Comparison of ENCODE assay signal across 26 cellular contexts in genomic region chr5:80503641-80504040, GRCh38. TPM values are rescaled to one million over a fixed set of nuclear protein-coding genes. Genes with fewer than 3 reads are reported as not detected.
DNase-seq lines count a peak whose midpoint lies in the region; ATAC-seq, FAIRE-seq and TF ChIP-seq lines count a peak whose summit lies in the region.
"Had no signal": no experiment of that assay in that cellular context is flagged by ENCODE, and none has a peak within 500 bp of the region (broad histone marks: within the 10 kb centered on the region; RNA-seq: fewer than 3 reads in every experiment).

No MANE protein-coding gene starts in this region.

- intact Hi-C loops in lower lobe of right lung (cut with DNase I), result no loop called here

- peak overlapping the region in 9 of 11 experiments; percentile 0 to 56 (median 45); a peak in 16 of 22 replicates for H3K27ac ChIP-seq in BLaER1 treated with 17β-estradiol and CSF1 and Interleukin-3, amounts not matched to agents 10 nM and 100 nM
- peak overlapping the region; percentile 45 for H3K27ac ChIP-seq in KOPT-K1 (ENCODE audit: low read depth, low read length, poor library complexity, severe bottlenecking)
- H3K27ac ChIP-seq in lower lobe of right lung, result no peak overlapping the region
- H3K27ac ChIP-seq: colonic mucosa, foreskin keratinocyte had no signal

- H3K4me3 ChIP-seq in BLaER1 treated with 17β-estradiol and CSF1 and Interleukin-3, amounts not matched to agents 10 nM and 100 nM, result peak overlapping the region in 1 of 10 experiments; percentile 13; a peak in 3 of 20 replicates
- H3K4me3 ChIP-seq in lower lobe of right lung, result no peak overlapping the region
- H3K4me3 ChIP-seq: colonic mucosa, K562 had no signal

- no peaks in the 10 kb centered on the region for H3K27me3 ChIP-seq in BLaER1 treated with 17β-estradiol and CSF1 and Interleukin-3, amounts not matched to agents 10 nM and 100 nM
- H3K27me3 ChIP-seq in lower lobe of right lung (ENCODE audit: low read depth), result no peaks in the 10 kb centered on the region
- H3K27me3 ChIP-seq: colonic mucosa, foreskin keratinocyte had no signal

- H3K9ac ChIP-seq in BLaER1 treated with 17β-estradiol and CSF1 and Interleukin-3, amounts not matched to agents 10 nM and 100 nM, result peak overlapping the region in 2 of 11 experiments; percentile 2 to 38; a peak in 3 of 22 replicates

- TF ChIP-seq POLR2A in H54 (IDR thresholded peaks at IDR 0.05; ENCODE audit: low read depth, low read length), result no peak

- FAIRE-seq in H54 (lab: Jason Lieb, UNC), result no peak
- FAIRE-seq: A204.1, bronchial epithelial cell, K562 had no signal

- no peaks in the 10 kb centered on the region for H4K20me1 ChIP-seq in BLaER1 treated with 17β-estradiol and CSF1 and Interleukin-3, amounts not matched to agents 10 nM and 100 nM

- peaks cover 0 to 11% (median 0%) of the 10 kb centered on the region in 11 experiments; a peak in 1 of 22 replicates for H3K36me3 ChIP-seq in BLaER1 treated with 17β-estradiol and CSF1 and Interleukin-3, amounts not matched to agents 10 nM and 100 nM
- H3K36me3 ChIP-seq in KOPT-K1 (ENCODE audit: insufficient read depth, low read length) (no peaks in the 10 kb centered on the region), lower lobe of right lung (no peaks in the 10 kb centered on the region)
- H3K36me3 ChIP-seq: colonic mucosa had no signal

- H3K4me1 ChIP-seq in BLaER1 treated with 17β-estradiol and CSF1 and Interleukin-3, amounts not matched to agents 10 nM and 100 nM, result peaks cover 19 to 27% (median 26%) of the 10 kb centered on the region in 10 experiments
- H3K4me1 ChIP-seq in lower lobe of right lung, result no peaks in the 10 kb centered on the region
- H3K4me1 ChIP-seq: colonic mucosa had no signal

- ATAC-seq in lower lobe of right lung (peak; percentile 71 to 84), HG03196 (IDR thresholded peaks at IDR 0.05; ENCODE audit: unreplicated experiment) (no peak), HG02610 (IDR thresholded peaks at IDR 0.05; ENCODE audit: unreplicated experiment) (no peak)
- ATAC-seq: activated T-cell treated with anti-CD3 and anti-CD28 coated beads, Interleukin-2, amount 50 U/mL, for 4 hours; effector memory CD8-positive, alpha-beta T cell; foreskin keratinocyte; K562 had no signal

- H3K9me3 ChIP-seq in BLaER1 treated with 17β-estradiol and CSF1 and Interleukin-3, amounts not matched to agents 10 nM and 100 nM (replicated peaks in 1 of 11), result peaks cover 0 to 19% (median 7%) of the 10 kb centered on the region in 11 experiments; a peak in 9 of 22 replicates
- H3K9me3 ChIP-seq in KOPT-K1 (ENCODE audit: insufficient read depth, low read length, poor library complexity, severe bottlenecking), result no peaks in the 10 kb centered on the region
- H3K9me3 ChIP-seq in lower lobe of right lung, result no peaks in the 10 kb centered on the region
- H3K9me3 ChIP-seq: colonic mucosa had no signal

- peak overlapping the region; percentile 40 to 78 (median 71) for H3K4me2 ChIP-seq in BLaER1 treated with 17β-estradiol and CSF1 and Interleukin-3, amounts not matched to agents 10 nM and 100 nM

- no peak for TF ChIP-seq CTCF in lower lobe of right lung (IDR thresholded peaks at IDR 0.05)

- DNase-seq in OCI-M1 (lab: John Stamatoyannopoulos, UW) (peak; percentile 32), lower lobe of right lung (peak; percentile 60), HK-2 (ENCODE audit: unreplicated experiment) (no peak), H54 (ENCODE audit: insufficient read length, low spot score) (no peak)
- DNase-seq: activated CD4-positive, alpha-beta T cell treated with anti-CD3 and anti-CD28 coated beads for 4 hours; activated naive CD4-positive, alpha-beta T cell; activated T-cell treated with anti-CD3 and anti-CD28 coated beads, Interleukin-2, amount 50 U/mL, for 4 hours; colonic mucosa; COR-L47; effector memory CD8-positive, alpha-beta T cell; foreskin keratinocyte; left cardiac atrium; mesendoderm; NCI-H1092 treated with DMSO at 0.1 percent for 48 hours; NCI-H187 treated with DMSO at 0.1 percent for 48 hours; NCI-H526 treated with DMSO at 0.1 percent for 48 hours; nucleus accumbens; substantia nigra; T-helper 1 cell had no signal

RNA-seq across cellular contexts. Expression of gene FAM151B, which starts 15.7 kb away (rescaled TPM):
- total RNA-seq in lower lobe of right lung, result 4.1 TPM

Comparison
In these comparisons a context has a peak if more than half of its experiments do, and no peak if none do; other contexts are left out.
1. DNase-seq: peak in OCI-M1 (single experiment) and lower lobe of right lung (single experiment); none in HK-2 (single experiment) and H54 (single experiment).
2. ATAC-seq: peak in lower lobe of right lung (2 of 2); none in HG03196 (single experiment) and HG02610 (single experiment).